In the genomic region with DNA sequence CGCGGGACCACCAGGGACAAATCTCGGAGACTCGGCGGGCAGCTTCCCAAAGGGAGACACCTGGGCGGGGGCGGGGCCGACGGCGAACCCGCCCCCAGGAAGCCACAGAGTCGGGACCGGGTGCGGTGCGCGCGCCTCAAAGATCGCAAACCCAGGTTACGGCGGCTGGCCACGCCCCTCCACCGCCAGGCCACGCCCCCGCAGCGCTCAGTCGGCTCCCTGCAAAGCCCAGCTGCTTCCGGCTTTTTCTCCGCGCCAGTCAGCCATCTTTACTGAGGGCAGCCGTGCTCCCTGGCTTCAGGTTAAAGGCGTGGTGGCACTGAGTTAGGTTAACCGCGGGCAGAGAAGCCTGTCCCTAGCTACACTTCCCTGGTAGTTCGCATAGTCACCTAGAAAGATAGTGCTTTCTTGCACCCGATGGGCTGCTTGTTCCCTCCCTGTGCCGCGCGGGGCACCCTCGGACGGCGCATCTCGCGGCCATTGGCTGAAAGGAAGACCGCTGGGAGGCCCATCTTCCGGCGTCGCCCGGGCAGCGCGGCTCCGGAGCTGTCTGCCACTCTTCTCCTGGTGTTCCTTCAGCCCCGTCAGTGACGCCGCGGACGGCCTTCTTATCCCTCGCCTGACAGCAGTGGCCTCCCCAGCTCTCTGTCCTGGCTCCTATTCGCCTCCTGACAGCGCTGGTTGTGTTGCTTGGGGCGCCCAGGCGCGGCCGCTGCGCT, we compare ENCODE assay signal across 8 cellular contexts. TPM values are rescaled to one million over a fixed set of nuclear protein-coding genes. Genes with fewer than 3 reads are reported as not detected.
A peak's percentile ranks its signal among the peaks of the same experiment; 100 is the strongest.
DNase-seq lines count a peak whose midpoint lies in the region; ATAC-seq and TF ChIP-seq lines count a peak whose summit lies in the region.

A gene with protein sequence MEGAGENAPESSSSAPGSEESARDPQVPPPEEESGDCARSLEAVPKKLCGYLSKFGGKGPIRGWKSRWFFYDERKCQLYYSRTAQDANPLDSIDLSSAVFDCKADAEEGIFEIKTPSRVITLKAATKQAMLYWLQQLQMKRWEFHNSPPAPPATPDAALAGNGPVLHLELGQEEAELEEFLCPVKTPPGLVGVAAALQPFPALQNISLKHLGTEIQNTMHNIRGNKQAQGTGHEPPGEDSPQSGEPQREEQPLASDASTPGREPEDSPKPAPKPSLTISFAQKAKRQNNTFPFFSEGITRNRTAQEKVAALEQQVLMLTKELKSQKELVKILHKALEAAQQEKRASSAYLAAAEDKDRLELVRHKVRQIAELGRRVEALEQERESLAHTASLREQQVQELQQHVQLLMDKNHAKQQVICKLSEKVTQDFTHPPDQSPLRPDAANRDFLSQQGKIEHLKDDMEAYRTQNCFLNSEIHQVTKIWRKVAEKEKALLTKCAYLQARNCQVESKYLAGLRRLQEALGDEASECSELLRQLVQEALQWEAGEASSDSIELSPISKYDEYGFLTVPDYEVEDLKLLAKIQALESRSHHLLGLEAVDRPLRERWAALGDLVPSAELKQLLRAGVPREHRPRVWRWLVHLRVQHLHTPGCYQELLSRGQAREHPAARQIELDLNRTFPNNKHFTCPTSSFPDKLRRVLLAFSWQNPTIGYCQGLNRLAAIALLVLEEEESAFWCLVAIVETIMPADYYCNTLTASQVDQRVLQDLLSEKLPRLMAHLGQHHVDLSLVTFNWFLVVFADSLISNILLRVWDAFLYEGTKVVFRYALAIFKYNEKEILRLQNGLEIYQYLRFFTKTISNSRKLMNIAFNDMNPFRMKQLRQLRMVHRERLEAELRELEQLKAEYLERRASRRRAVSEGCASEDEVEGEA (minus strand): TSS at position 72 of the 719 bp plus-strand sequence. CDS start 108 bp downstream, outside the sequence.

- ATAC-seq in naive thymus-derived CD8-positive, alpha-beta T cell = peak; percentile 85 to 87
- ATAC-seq in stimulated activated naive B cell treated with anti-CD40 and anti-IgM and Interleukin-4, amounts not matched to agents 10 μg/mL and 1 μg/mL and 100 μg/mL, for 72 hours (replicated peaks) = peak; percentile 84 to 88

- DNase-seq in ELR (ENCODE audit: low read depth) = peak; percentile 94
- peak; percentile 90 for DNase-seq in H4 (ENCODE audit: low spot score)
- DNase-seq in RPMI7951 (ENCODE audit: low read depth) = peak; percentile 91
- DNase-seq in activated T-helper 2 cell treated with anti-CD3 and anti-CD28 coated beads, Interferon-gamma antibody, Interleukin-2, Interleukin-4, amounts not matched to agents 10 μg/mL and 5 μg/mL and 100 μg/mL, durations not matched to agents 14 hours and 24 hours and 36 hours (ENCODE audit: low spot score) = peak; percentile 96
- peak; percentile 90 for DNase-seq in fibroblast of mammary gland (ENCODE audit: low read depth)
- peak; percentile 95 to 99 (median 98) for DNase-seq in naive thymus-derived CD8-positive, alpha-beta T cell
- DNase-seq in stimulated activated naive B cell treated with anti-CD40 and anti-IgM and Interleukin-4, amounts not matched to agents 10 μg/mL and 1 μg/mL and 100 μg/mL, for 72 hours = peak; percentile 93

- POLR2A ChIA-PET in naive thymus-derived CD8-positive, alpha-beta T cell (lab: Charles Lee) = interaction anchor here (0.6 to 3.6 kb wide), 36 partner anchors 8 to 733 kb away, joined by 3 to 71 read pairs (median 6); partner anchors contain the start of genes ANP32B, CORO2A, NANS and NCBP1

- H3K4me3 ChIP-seq in fibroblast of mammary gland (ENCODE audit: control insufficient read depth, low read depth, low read length) = peak within 1 kb of the TSS; percentile 76

- H3K4me3 Mint-ChIP-seq in activated T-helper 2 cell treated with anti-CD3 and anti-CD28 coated beads, Interferon-gamma antibody, Interleukin-2, Interleukin-4, amounts not matched to agents 10 μg/mL and 5 μg/mL and 100 μg/mL, durations not matched to agents 14 hours and 24 hours and 36 hours (ENCODE audit: low read depth) = peak within 1 kb of the TSS; percentile 97
- peak within 1 kb of the TSS; percentile 93 to 98 (median 96) for H3K4me3 Mint-ChIP-seq in naive thymus-derived CD8-positive, alpha-beta T cell
- peak within 1 kb of the TSS; percentile 89 to 97 for H3K4me3 Mint-ChIP-seq in stimulated activated naive B cell treated with anti-CD40 and anti-IgM and Interleukin-4, amounts not matched to agents 10 μg/mL and 1 μg/mL and 100 μg/mL, for 72 hours

- H3K9me3 Mint-ChIP-seq in activated T-helper 2 cell treated with anti-CD3 and anti-CD28 coated beads, Interferon-gamma antibody, Interleukin-2, Interleukin-4, amounts not matched to agents 10 μg/mL and 5 μg/mL and 100 μg/mL, durations not matched to agents 14 hours and 24 hours and 36 hours = no peaks in the 10 kb centered on the region
- no peaks in the 10 kb centered on the region for H3K9me3 Mint-ChIP-seq in naive thymus-derived CD8-positive, alpha-beta T cell
- no peaks in the 10 kb centered on the region for H3K9me3 Mint-ChIP-seq in stimulated activated naive B cell treated with anti-CD40 and anti-IgM and Interleukin-4, amounts not matched to agents 10 μg/mL and 1 μg/mL and 100 μg/mL, for 72 hours

- intact Hi-C loops in activated T-helper 2 cell treated with anti-CD3 and anti-CD28 coated beads, Interferon-gamma antibody, Interleukin-2, Interleukin-4, amounts not matched to agents 10 μg/mL and 5 μg/mL and 100 μg/mL, durations not matched to agents 14 hours and 24 hours and 36 hours (cut with micrococcal nuclease) = loop anchor here (1.0 to 10.0 kb wide), 6 partner anchors 63 to 621 kb away; partner anchors contain the start of genes CORO2A, NCBP1, TRMO and TSTD2

- TF ChIP-seq CTCF in LNCAP (IDR thresholded peaks at IDR 0.05) (0 out of 2 replicates have a peak, but pooled peaks have one; percentile 9), fibroblast of mammary gland (conservative IDR thresholded peaks at IDR 0.05; ENCODE audit: control insufficient read depth, insufficient read depth, low read depth, low read length) (peak; percentile 17)

- peak within 1 kb of the TSS; percentile 94 for H3K27ac Mint-ChIP-seq in activated T-helper 2 cell treated with anti-CD3 and anti-CD28 coated beads, Interferon-gamma antibody, Interleukin-2, Interleukin-4, amounts not matched to agents 10 μg/mL and 5 μg/mL and 100 μg/mL, durations not matched to agents 14 hours and 24 hours and 36 hours
- H3K27ac Mint-ChIP-seq in naive thymus-derived CD8-positive, alpha-beta T cell = peak within 1 kb of the TSS; percentile 94 to 98 (median 96)
- H3K27ac Mint-ChIP-seq in stimulated activated naive B cell treated with anti-CD40 and anti-IgM and Interleukin-4, amounts not matched to agents 10 μg/mL and 1 μg/mL and 100 μg/mL, for 72 hours = peak within 1 kb of the TSS; percentile 99

- no peaks in the 10 kb centered on the region for H3K36me3 Mint-ChIP-seq in activated T-helper 2 cell treated with anti-CD3 and anti-CD28 coated beads, Interferon-gamma antibody, Interleukin-2, Interleukin-4, amounts not matched to agents 10 μg/mL and 5 μg/mL and 100 μg/mL, durations not matched to agents 14 hours and 24 hours and 36 hours (ENCODE audit: low read depth)
- H3K36me3 Mint-ChIP-seq in naive thymus-derived CD8-positive, alpha-beta T cell = peaks cover 0 to 3% (median 0%) of the 10 kb centered on the region in 3 donors
- H3K36me3 Mint-ChIP-seq in stimulated activated naive B cell treated with anti-CD40 and anti-IgM and Interleukin-4, amounts not matched to agents 10 μg/mL and 1 μg/mL and 100 μg/mL, for 72 hours = no peaks in the 10 kb centered on the region

- peaks cover 12% of the 10 kb centered on the region for H3K27me3 Mint-ChIP-seq in activated T-helper 2 cell treated with anti-CD3 and anti-CD28 coated beads, Interferon-gamma antibody, Interleukin-2, Interleukin-4, amounts not matched to agents 10 μg/mL and 5 μg/mL and 100 μg/mL, durations not matched to agents 14 hours and 24 hours and 36 hours (ENCODE audit: low read depth)
- no peaks in the 10 kb centered on the region for H3K27me3 Mint-ChIP-seq in naive thymus-derived CD8-positive, alpha-beta T cell
- no peaks in the 10 kb centered on the region for H3K27me3 Mint-ChIP-seq in stimulated activated naive B cell treated with anti-CD40 and anti-IgM and Interleukin-4, amounts not matched to agents 10 μg/mL and 1 μg/mL and 100 μg/mL, for 72 hours

- peaks cover 23% of the 10 kb centered on the region for H3K4me1 Mint-ChIP-seq in activated T-helper 2 cell treated with anti-CD3 and anti-CD28 coated beads, Interferon-gamma antibody, Interleukin-2, Interleukin-4, amounts not matched to agents 10 μg/mL and 5 μg/mL and 100 μg/mL, durations not matched to agents 14 hours and 24 hours and 36 hours (ENCODE audit: low read depth)
- H3K4me1 Mint-ChIP-seq in naive thymus-derived CD8-positive, alpha-beta T cell = peaks cover 19 to 40% (median 35%) of the 10 kb centered on the region in 4 donors
- peaks cover 5 to 11% of the 10 kb centered on the region in 2 donors for H3K4me1 Mint-ChIP-seq in stimulated activated naive B cell treated with anti-CD40 and anti-IgM and Interleukin-4, amounts not matched to agents 10 μg/mL and 1 μg/mL and 100 μg/mL, for 72 hours

RNA-seq across cellular contexts. Expression of the gene that starts here (rescaled TPM):
- total RNA-seq in H4 (2014; rRNA removed; shearing (Covaris generic)) = 6.0 and 9.0 TPM in 2 replicates
- total RNA-seq in RPMI7951 (2014; rRNA removed; shearing (Covaris generic)) = 1.7 and 2.4 TPM in 2 replicates
- total RNA-seq in activated T-helper 2 cell treated with anti-CD3 and anti-CD28 coated beads, Interferon-gamma antibody, Interleukin-2, Interleukin-4, amounts not matched to agents 10 μg/mL and 5 μg/mL and 100 μg/mL, durations not matched to agents 14 hours and 24 hours and 36 hours = 1.3 and 1.5 TPM in 2 replicates
- total RNA-seq in naive thymus-derived CD8-positive, alpha-beta T cell = 1 to 10 TPM; 6.3 to 6.9 TPM
- polyA plus RNA-seq in naive thymus-derived CD8-positive, alpha-beta T cell = 1 to 10 TPM; 2.0 to 5.9 (median 2.8) TPM

Comparison
In these comparisons a context has a peak if more than half of its experiments do, and no peak if none do; other contexts are left out.
1. Peak in every context shown above with its lines: DNase-seq, ATAC-seq and H3K4me3 ChIP-seq.